In the genomic region with DNA sequence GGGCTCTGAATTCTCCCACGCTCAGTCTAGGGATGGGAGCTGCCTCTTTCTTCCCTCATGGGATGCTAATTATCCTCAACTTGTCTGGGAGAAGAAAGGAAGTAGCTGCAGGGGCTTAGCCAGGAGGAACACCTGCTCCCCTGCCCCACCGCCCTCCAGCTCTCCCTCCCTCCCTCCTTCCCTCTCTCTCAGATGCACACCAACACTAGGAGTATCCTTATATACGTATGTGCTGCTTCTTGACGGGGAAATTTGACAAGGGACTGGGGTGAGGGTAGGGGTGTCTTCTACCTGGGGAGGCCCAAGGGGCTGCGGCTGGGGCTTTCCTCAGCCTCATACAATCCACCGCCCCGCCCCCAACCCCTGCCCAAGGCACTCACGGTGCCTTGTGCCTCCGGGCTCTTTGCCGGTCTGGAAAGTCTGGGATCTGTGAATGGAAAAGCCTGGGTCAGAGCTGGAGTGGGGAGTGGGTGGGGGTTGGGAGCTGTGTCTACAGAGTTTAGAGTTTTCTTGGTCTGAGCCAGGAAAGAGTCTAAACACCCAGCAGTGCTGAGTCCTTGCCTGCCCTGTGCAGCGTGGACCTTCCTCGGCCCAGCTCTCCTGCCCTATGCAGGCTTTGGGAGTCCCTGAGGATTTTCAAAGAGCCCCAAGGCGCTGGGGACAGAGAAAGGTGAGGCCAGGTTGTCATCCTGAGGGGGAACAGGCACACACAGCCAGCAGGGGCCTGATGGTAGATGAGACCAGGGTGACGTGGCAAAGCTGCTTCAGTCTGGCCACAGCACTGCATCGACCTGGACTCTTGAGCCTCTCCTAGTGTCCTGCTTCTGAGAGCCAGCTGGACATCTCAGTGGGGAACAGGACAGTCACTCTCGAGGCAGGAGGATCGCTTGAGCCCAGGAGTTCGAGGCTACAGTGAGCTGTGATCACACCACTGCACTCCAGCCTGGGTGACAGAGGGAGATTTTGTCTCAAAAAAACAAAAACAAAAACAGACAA, we compare ENCODE assay signal across 15 cellular contexts. TPM values are rescaled to one million over a fixed set of nuclear protein-coding genes. Genes with fewer than 3 reads are reported as not detected.
DNase-seq lines count a peak whose midpoint lies in the region; ATAC-seq and TF ChIP-seq lines count a peak whose summit lies in the region.
"Had no signal": no experiment of that assay in that cellular context is flagged by ENCODE, and none has a peak within 500 bp of the region (broad histone marks: within the 10 kb centered on the region; RNA-seq: fewer than 3 reads in every experiment).

No MANE protein-coding gene starts in this region.

- H3K4me2 ChIP-seq in PC-3 (ENCODE audit: low read length), result no peak overlapping the region

- H3K27ac ChIP-seq in PC-3 (ENCODE audit: low read length), result no peak overlapping the region
- H3K27ac ChIP-seq: pancreas had no signal

- H3K4me3 Mint-ChIP-seq in stimulated activated effector memory CD8-positive, alpha-beta T cell treated with anti-CD3 and anti-CD28 coated beads, Interleukin-12 subunit alpha, Interleukin-12 subunit beta, amount 100 ng/mL, for 72 hours, result no peak overlapping the region
- H3K4me3 Mint-ChIP-seq: activated CD4-positive, alpha-beta memory T cell treated with anti-CD3 and anti-CD28 coated beads, Interleukin-2, amount 10 ng/mL, durations not matched to agents 7 days and 5 days; T-helper 1 cell treated with Interleukin-12 subunit alpha and Interleukin-12 subunit beta and Interleukin-4 antibody, amounts not matched to agents 30 μg/mL and 1 μg/mL, for 36 hours had no signal

- DNase-seq in NCI-H2107 treated with DMSO at 0.1 percent for 48 hours (lab: John Stamatoyannopoulos, UW; ENCODE audit: unreplicated experiment), result peak; percentile 3
- no peak for DNase-seq in NCI-H2107 (lab: John Stamatoyannopoulos, UW)
- DNase-seq in PC-3, result no peak
- DNase-seq in iPS-NIHi11 (ENCODE audit: low spot score), result peak; percentile 59
- no peak for DNase-seq in stimulated activated effector memory CD8-positive, alpha-beta T cell treated with anti-CD3 and anti-CD28 coated beads, Interleukin-12 subunit alpha, Interleukin-12 subunit beta, amount 100 ng/mL, for 72 hours (ENCODE audit: low spot score in 2 of 2)
- no peak for DNase-seq in DMS79 (lab: John Stamatoyannopoulos, UW)
- no peak for DNase-seq in NCI-H1930 (lab: John Stamatoyannopoulos, UW)
- DNase-seq: activated CD4-positive, alpha-beta memory T cell treated with anti-CD3 and anti-CD28 coated beads, Interleukin-2, amount 10 ng/mL, durations not matched to agents 7 days and 5 days; Calu3; NK-92 treated with Interleukin-12 subunit alpha and Interleukin-12 subunit beta, amount 100 ng/mL, for 24 hours; pancreas; stimulated activated CD4-positive, alpha-beta T cell treated with anti-CD3 and anti-CD28 coated beads, Interleukin-4, amount 100 ng/mL, for 1 hour had no signal

- H3K27ac Mint-ChIP-seq in stimulated activated effector memory CD8-positive, alpha-beta T cell treated with anti-CD3 and anti-CD28 coated beads, Interleukin-12 subunit alpha, Interleukin-12 subunit beta, amount 100 ng/mL, for 72 hours, result no peak overlapping the region
- H3K27ac Mint-ChIP-seq: activated CD4-positive, alpha-beta memory T cell treated with anti-CD3 and anti-CD28 coated beads, Interleukin-2, amount 10 ng/mL, durations not matched to agents 7 days and 5 days; T-helper 1 cell treated with Interleukin-12 subunit alpha and Interleukin-12 subunit beta and Interleukin-4 antibody, amounts not matched to agents 30 μg/mL and 1 μg/mL, for 36 hours had no signal

- no peaks in the 10 kb centered on the region for H3K9me2 ChIP-seq in PC-3 (replicated peaks; ENCODE audit: low read length)

- POLR2A ChIA-PET in PC-3 (lab: Charles Lee; ENCODE audit: unreplicated experiment), result no interaction called here

- H3K4me1 ChIP-seq in PC-3 (ENCODE audit: insufficient read depth, low read length), result no peaks in the 10 kb centered on the region
- H3K4me1 ChIP-seq: pancreas had no signal

- no peaks in the 10 kb centered on the region for H3K9me3 ChIP-seq in PC-3 (ENCODE audit: low read length)
- H3K9me3 ChIP-seq: pancreas had no signal

- ATAC-seq in PC-3 (peak; percentile 21; the same call in 1 of the 2 replicates), HG03159 (IDR thresholded peaks at IDR 0.05; ENCODE audit: unreplicated experiment) (no peak)
- peak; percentile 17 for ATAC-seq in stimulated activated effector memory CD8-positive, alpha-beta T cell treated with anti-CD3 and anti-CD28 coated beads, Interleukin-12 subunit alpha, Interleukin-12 subunit beta, amount 100 ng/mL, for 72 hours
- ATAC-seq: pancreas had no signal

- H3K9ac ChIP-seq in PC-3 (ENCODE audit: low read length), result no peak overlapping the region

- no peaks in the 10 kb centered on the region for H3K27me3 ChIP-seq in PC-3 (ENCODE audit: low read length)
- H3K27me3 ChIP-seq: pancreas had no signal

- no peaks in the 10 kb centered on the region for H3K36me3 ChIP-seq in PC-3 (ENCODE audit: low read depth, low read length)
- H3K36me3 ChIP-seq: pancreas had no signal

- no peak overlapping the region for H2AFZ ChIP-seq in PC-3 (ENCODE audit: low read length)

- no peak for TF ChIP-seq CTCF in PC-3 (conservative IDR thresholded peaks at IDR 0.05; ENCODE audit: low read depth, low read length)

- H4K20me1 ChIP-seq in PC-3 (ENCODE audit: low read length), result no peaks in the 10 kb centered on the region

- no peaks in the 10 kb centered on the region for H3F3A ChIP-seq in PC-3 (ENCODE audit: low read length, unreplicated experiment)

- H3K79me2 ChIP-seq in PC-3 (ENCODE audit: low read length), result no peaks in the 10 kb centered on the region

- H3K36me3 Mint-ChIP-seq in stimulated activated effector memory CD8-positive, alpha-beta T cell treated with anti-CD3 and anti-CD28 coated beads, Interleukin-12 subunit alpha, Interleukin-12 subunit beta, amount 100 ng/mL, for 72 hours, result no peaks in the 10 kb centered on the region

- intact Hi-C loops in PC-3 (cut with micrococcal nuclease), result no loop called here

- no peak overlapping the region for H3K4me3 ChIP-seq in PC-3 (ENCODE audit: low read length)
- H3K4me3 ChIP-seq: pancreas had no signal

- CTCF ChIA-PET in PC-3 (lab: Charles Lee), result no interaction called here

- no TSS peak for BruUV-seq in PC-3 (replicated peaks; lab: Mats Ljungman, UMichigan)

- no peaks in the 10 kb centered on the region for H3K9me3 Mint-ChIP-seq in stimulated activated effector memory CD8-positive, alpha-beta T cell treated with anti-CD3 and anti-CD28 coated beads, Interleukin-12 subunit alpha, Interleukin-12 subunit beta, amount 100 ng/mL, for 72 hours
- H3K9me3 Mint-ChIP-seq: activated CD4-positive, alpha-beta memory T cell treated with anti-CD3 and anti-CD28 coated beads, Interleukin-2, amount 10 ng/mL, durations not matched to agents 7 days and 5 days; T-helper 1 cell treated with Interleukin-12 subunit alpha and Interleukin-12 subunit beta and Interleukin-4 antibody, amounts not matched to agents 30 μg/mL and 1 μg/mL, for 36 hours had no signal

- H3K4me1 Mint-ChIP-seq in stimulated activated effector memory CD8-positive, alpha-beta T cell treated with anti-CD3 and anti-CD28 coated beads, Interleukin-12 subunit alpha, Interleukin-12 subunit beta, amount 100 ng/mL, for 72 hours, result peaks cover 4% of the 10 kb centered on the region
- H3K4me1 Mint-ChIP-seq: activated CD4-positive, alpha-beta memory T cell treated with anti-CD3 and anti-CD28 coated beads, Interleukin-2, amount 10 ng/mL, durations not matched to agents 7 days and 5 days had no signal

RNA-seq across cellular contexts. Expression of gene EMILIN3, which starts 29.3 kb away (rescaled TPM):
- total RNA-seq in PC-3 (2014; rRNA removed), result not detected in 2 replicates
- total RNA-seq: activated CD4-positive, alpha-beta memory T cell treated with anti-CD3 and anti-CD28 coated beads, Interleukin-2, amount 10 ng/mL, durations not matched to agents 7 days and 5 days; Calu3; subcutaneous adipose tissue had no signal

RNA-seq across cellular contexts. Expression of gene LPIN3, which starts 55.3 kb away (rescaled TPM):
- 24.1 and 27.9 TPM in 2 replicates for total RNA-seq in PC-3 (2014; rRNA removed)

Comparison
In these comparisons a context has a peak if more than half of its experiments do, and no peak if none do; other contexts are left out.
1. DNase-seq: peak in NCI-H2107 treated with DMSO at 0.1 percent for 48 hours (single experiment) and iPS-NIHi11 (single experiment); none in NCI-H2107 (single experiment), PC-3 (single experiment), stimulated activated effector memory CD8-positive, alpha-beta T cell treated with anti-CD3 and anti-CD28 coated beads, Interleukin-12 subunit alpha, Interleukin-12 subunit beta, amount 100 ng/mL, for 72 hours (0 of 2), DMS79 (single experiment) and NCI-H1930 (0 of 2).